Comparison of ENCODE assay signal across 23 cellular contexts in genomic region chr2:173892341-173892740, GRCh38.
DNase-seq lines count a peak whose midpoint lies in the region; ATAC-seq and TF ChIP-seq lines count a peak whose summit lies in the region.
"Had no signal": no experiment of that assay in that cellular context is flagged by ENCODE, and none has a peak within 500 bp of the region (broad histone marks: within the 10 kb centered on the region; RNA-seq: fewer than 3 reads in every experiment).

No MANE protein-coding gene starts in this region.

- intact Hi-C loops in activated CD4-positive, alpha-beta T cell treated with anti-CD3 and anti-CD28 coated beads for 36 hours (cut with DNase I, micrococcal nuclease) = no loop called here

- peaks cover 6% of the 10 kb centered on the region for H3K27me3 Mint-ChIP-seq in activated CD4-positive, alpha-beta T cell treated with anti-CD3 and anti-CD28 coated beads for 36 hours
- peaks cover 10% of the 10 kb centered on the region for H3K27me3 Mint-ChIP-seq in stimulated activated naive CD8-positive, alpha-beta T cell treated with anti-CD3 and anti-CD28 coated beads, Interleukin-15, amount 100 ng/mL, for 72 hours
- H3K27me3 Mint-ChIP-seq in T-cell (peaks cover 9 to 14% of the 10 kb centered on the region in 2 donors), endothelial cell (ENCODE audit: unreplicated experiment) (no peaks in the 10 kb centered on the region), progenitor cell of endocrine pancreas (no peaks in the 10 kb centered on the region)

- ATAC-seq in activated CD4-positive, alpha-beta T cell treated with anti-CD3 and anti-CD28 coated beads for 36 hours = peak; percentile 54
- peak; percentile 53 for ATAC-seq in stimulated activated naive CD8-positive, alpha-beta T cell treated with anti-CD3 and anti-CD28 coated beads, Interleukin-15, amount 100 ng/mL, for 72 hours
- no peak for ATAC-seq in stimulated activated naive CD8-positive, alpha-beta T cell treated with anti-CD3 and anti-CD28 coated beads, Interleukin-15, Interleukin-2, amounts not matched to agents 100 U/mL and 50 U/mL, for 24 hours
- ATAC-seq in T-cell (replicated peaks in 1 of 4) = no peak
- ATAC-seq: GM23338 had no signal

- H3K4me3 Mint-ChIP-seq in activated CD4-positive, alpha-beta T cell treated with anti-CD3 and anti-CD28 coated beads for 36 hours = no peak overlapping the region
- H3K4me3 Mint-ChIP-seq in stimulated activated naive CD8-positive, alpha-beta T cell treated with anti-CD3 and anti-CD28 coated beads, Interleukin-15, amount 100 ng/mL, for 72 hours = peak overlapping the region in 1 of 2 donors; percentile 53
- H3K4me3 Mint-ChIP-seq in T-cell = peak overlapping the region in 2 of 3 donors; percentile 38 to 46
- H3K4me3 Mint-ChIP-seq in endothelial cell (ENCODE audit: unreplicated experiment) = no peak overlapping the region
- no peak overlapping the region for H3K4me3 Mint-ChIP-seq in progenitor cell of endocrine pancreas (ENCODE audit: low read depth)
- H3K4me3 Mint-ChIP-seq: CD14-positive monocyte, GM23338, H9 had no signal

- peaks cover 4% of the 10 kb centered on the region for H3K36me3 Mint-ChIP-seq in activated CD4-positive, alpha-beta T cell treated with anti-CD3 and anti-CD28 coated beads for 36 hours (ENCODE audit: low read depth)
- H3K36me3 Mint-ChIP-seq in T-cell (peaks cover 5% of the 10 kb centered on the region), endothelial cell (ENCODE audit: low read depth, unreplicated experiment) (peaks cover 8% of the 10 kb centered on the region), progenitor cell of endocrine pancreas (ENCODE audit: insufficient read depth) (peaks cover 1% of the 10 kb centered on the region)

- TF ChIP-seq CTCF in endothelial cell (IDR thresholded peaks at IDR 0.05; ENCODE audit: unreplicated experiment) = no peak
- TF ChIP-seq CTCF in progenitor cell of endocrine pancreas (IDR thresholded peaks at IDR 0.05; ENCODE audit: unreplicated experiment) = no peak

- no peak for DNase-seq in activated CD4-positive, alpha-beta T cell treated with anti-CD3 and anti-CD28 coated beads for 36 hours
- DNase-seq in activated CD4-positive, alpha-beta T cell treated with anti-CD3 and anti-CD28 coated beads for 1 hour = no peak
- DNase-seq in stimulated activated naive CD8-positive, alpha-beta T cell treated with anti-CD3 and anti-CD28 coated beads, Interleukin-15, amount 100 ng/mL, for 72 hours = no peak
- no peak for DNase-seq in stimulated activated naive CD8-positive, alpha-beta T cell treated with anti-CD3 and anti-CD28 coated beads, Interleukin-15, Interleukin-2, amounts not matched to agents 100 U/mL and 50 U/mL, for 24 hours
- no peak for DNase-seq in T-cell
- no peak for DNase-seq in endothelial cell (ENCODE audit: low spot score)
- DNase-seq in progenitor cell of endocrine pancreas (ENCODE audit: low spot score, unreplicated experiment) = no peak
- DNase-seq in NCI-H345 (lab: John Stamatoyannopoulos, UW) = no peak
- DNase-seq: 8988T, ACHN, BE2C, H9, MV-4-11, NCI-H1105, NCI-H1436 treated with DMSO at 0.1 percent for 48 hours, NCI-H187 treated with DMSO at 0.1 percent for 48 hours, NCI-H2107, NCI-H524 treated with DMSO at 0.1 percent for 48 hours, NCI-H82, Right ventricle myocardium superior, RPMI8226 had no signal

- H3K9me3 Mint-ChIP-seq in activated CD4-positive, alpha-beta T cell treated with anti-CD3 and anti-CD28 coated beads for 36 hours (ENCODE audit: low read depth) = peaks cover 9% of the 10 kb centered on the region
- peaks cover 16 to 25% of the 10 kb centered on the region in 2 donors for H3K9me3 Mint-ChIP-seq in stimulated activated naive CD8-positive, alpha-beta T cell treated with anti-CD3 and anti-CD28 coated beads, Interleukin-15, amount 100 ng/mL, for 72 hours
- H3K9me3 Mint-ChIP-seq in T-cell (peaks cover 0 to 16% (median 5%) of the 10 kb centered on the region in 3 donors), endothelial cell (ENCODE audit: unreplicated experiment) (peaks cover 6% of the 10 kb centered on the region), progenitor cell of endocrine pancreas (ENCODE audit: low read depth) (peaks cover 13% of the 10 kb centered on the region)

- H3K27ac Mint-ChIP-seq in activated CD4-positive, alpha-beta T cell treated with anti-CD3 and anti-CD28 coated beads for 36 hours = no peak overlapping the region
- peak overlapping the region in 1 of 2 donors; percentile 91 for H3K27ac Mint-ChIP-seq in stimulated activated naive CD8-positive, alpha-beta T cell treated with anti-CD3 and anti-CD28 coated beads, Interleukin-15, amount 100 ng/mL, for 72 hours
- H3K27ac Mint-ChIP-seq in T-cell (no peak overlapping the region), endothelial cell (ENCODE audit: unreplicated experiment) (peak overlapping the region; percentile 40), progenitor cell of endocrine pancreas (no peak overlapping the region)
- H3K27ac Mint-ChIP-seq: GM23338, H9 had no signal

- CTCF ChIA-PET in activated CD4-positive, alpha-beta T cell treated with anti-CD3 and anti-CD28 coated beads for 36 hours (lab: Charles Lee) = interaction anchor here (2.2 kb wide), 1 partner anchor 8 kb away, joined by 7 read pairs; no protein-coding TSS in a partner anchor
- CTCF ChIA-PET in T-cell (lab: Charles Lee) = no interaction called here

- H3K4me1 Mint-ChIP-seq in activated CD4-positive, alpha-beta T cell treated with anti-CD3 and anti-CD28 coated beads for 36 hours = peaks cover 13% of the 10 kb centered on the region
- H3K4me1 Mint-ChIP-seq in stimulated activated naive CD8-positive, alpha-beta T cell treated with anti-CD3 and anti-CD28 coated beads, Interleukin-15, amount 100 ng/mL, for 72 hours = peaks cover 25% of the 10 kb centered on the region
- peaks cover 9 to 16% (median 12%) of the 10 kb centered on the region in 3 donors for H3K4me1 Mint-ChIP-seq in T-cell
- H3K4me1 Mint-ChIP-seq in endothelial cell (ENCODE audit: unreplicated experiment) = peaks cover 5% of the 10 kb centered on the region
- H3K4me1 Mint-ChIP-seq in progenitor cell of endocrine pancreas (ENCODE audit: low read depth) = no peaks in the 10 kb centered on the region
- H3K4me1 Mint-ChIP-seq: GM23338, H9 had no signal

- POLR2A ChIA-PET in activated CD4-positive, alpha-beta T cell treated with anti-CD3 and anti-CD28 coated beads for 36 hours (lab: Charles Lee) = no interaction called here
- POLR2A ChIA-PET in T-cell (lab: Charles Lee) = no interaction called here

Comparison
In these comparisons a context has a peak if more than half of its experiments do, and no peak if none do; other contexts are left out.
1. ATAC-seq: peak in activated CD4-positive, alpha-beta T cell treated with anti-CD3 and anti-CD28 coated beads for 36 hours (single experiment) and stimulated activated naive CD8-positive, alpha-beta T cell treated with anti-CD3 and anti-CD28 coated beads, Interleukin-15, amount 100 ng/mL, for 72 hours (single experiment); none in stimulated activated naive CD8-positive, alpha-beta T cell treated with anti-CD3 and anti-CD28 coated beads, Interleukin-15, Interleukin-2, amounts not matched to agents 100 U/mL and 50 U/mL, for 24 hours (single experiment) and T-cell (0 of 4).
2. H3K4me3 Mint-ChIP-seq: peak in T-cell (2 of 3); none in activated CD4-positive, alpha-beta T cell treated with anti-CD3 and anti-CD28 coated beads for 36 hours (single experiment), endothelial cell (single experiment) and progenitor cell of endocrine pancreas (single experiment).